Comparison of ENCODE assay signal across 8 cellular contexts in the genomic region with DNA sequence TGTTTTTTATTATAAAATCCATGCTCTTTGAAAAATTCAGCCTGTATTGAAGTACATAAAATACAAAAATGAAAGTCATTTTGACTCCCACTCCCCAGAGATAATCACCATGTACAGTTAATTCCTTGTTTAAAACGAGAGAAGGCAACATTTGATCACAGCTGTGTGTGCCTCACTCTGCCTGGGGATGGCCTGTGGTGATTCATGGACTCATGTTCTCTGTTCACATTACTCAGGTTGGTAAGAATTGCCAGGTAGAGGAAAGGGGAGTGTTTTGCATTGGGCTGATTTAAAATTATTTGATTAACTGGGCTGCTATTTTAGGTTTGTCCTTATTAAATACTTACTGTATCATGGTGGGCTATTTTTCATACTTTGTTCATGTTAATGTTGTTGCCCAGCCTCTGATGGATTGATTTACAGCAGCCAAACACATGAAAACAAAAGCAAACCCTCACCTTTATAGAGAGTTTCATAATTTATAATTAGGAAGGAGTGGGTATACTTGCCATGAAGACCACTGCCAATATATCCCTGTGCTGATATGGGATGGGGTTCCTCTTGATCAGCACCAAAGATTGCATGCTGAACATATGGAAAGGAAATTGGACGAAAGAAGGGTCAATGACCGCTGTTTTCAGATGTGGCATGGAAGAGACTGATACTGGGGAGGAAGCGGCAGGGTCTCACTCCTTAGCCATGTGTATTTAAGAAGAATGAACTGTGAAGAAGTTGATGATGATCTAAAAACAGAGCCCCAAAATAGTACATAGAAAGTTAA. TPM values are rescaled to one million over a fixed set of nuclear protein-coding genes. Genes with fewer than 3 reads are reported as not detected.
DNase-seq lines count a peak whose midpoint lies in the region; ATAC-seq and TF ChIP-seq lines count a peak whose summit lies in the region.

No MANE protein-coding gene starts in this region.

- H3K27ac Mint-ChIP-seq in activated naive CD4-positive, alpha-beta T cell treated with anti-CD3 and anti-CD28 coated beads, Interleukin-2, amount 10 ng/mL, durations not matched to agents 7 days and 5 days = peak overlapping the region; percentile 100
- H3K27ac Mint-ChIP-seq in memory B cell = peak overlapping the region; percentile 100

- ATAC-seq in memory B cell (ENCODE audit: low read depth) = no peak
- ATAC-seq in aorta (ENCODE audit: low FRiP score) = no peak

- peaks cover 4% of the 10 kb centered on the region for H3K27me3 Mint-ChIP-seq in activated naive CD4-positive, alpha-beta T cell treated with anti-CD3 and anti-CD28 coated beads, Interleukin-2, amount 10 ng/mL, durations not matched to agents 7 days and 5 days
- no peaks in the 10 kb centered on the region for H3K27me3 Mint-ChIP-seq in memory B cell

- intact Hi-C loops in A673 (cut with micrococcal nuclease; ENCODE audit: unreplicated experiment) (no loop called here), aorta (cut with DNase I) (loop anchor here (5.0 kb wide), 2 partner anchors 35 to 130 kb away; a partner anchor contains a TSS)

- 74% methylated on average over 4 of the region's 4 CpGs for WGBS in aorta, 2 donors

- peaks cover 35% of the 10 kb centered on the region for H3K36me3 Mint-ChIP-seq in activated naive CD4-positive, alpha-beta T cell treated with anti-CD3 and anti-CD28 coated beads, Interleukin-2, amount 10 ng/mL, durations not matched to agents 7 days and 5 days
- peaks cover 2% of the 10 kb centered on the region for H3K36me3 Mint-ChIP-seq in memory B cell

- DNase-seq in A673 (ENCODE audit: low spot score) = no peak
- no peak for DNase-seq in activated naive CD4-positive, alpha-beta T cell treated with anti-CD3 and anti-CD28 coated beads, Interleukin-2, amount 10 ng/mL, durations not matched to agents 7 days and 5 days
- no peak for DNase-seq in memory B cell (ENCODE audit: low spot score in 2 of 2)
- no peak for DNase-seq in effector CD4-positive, alpha-beta T cell
- DNase-seq in cerebellum (ENCODE audit: low spot score) = no peak
- DNase-seq in aorta = no peak
- no peak for DNase-seq in NOMO-1 treated with DMSO at 0.1 percent for 48 hours (lab: John Stamatoyannopoulos, UW; ENCODE audit: unreplicated experiment)

- H3K4me3 ChIP-seq in A673 (ENCODE audit: low read depth, low read length, poor library complexity, severe bottlenecking) = peak overlapping the region; percentile 13
- H3K4me3 ChIP-seq in HEK293 (ENCODE audit: low read depth, low read length) = no peak overlapping the region
- H3K4me3 ChIP-seq in aorta (ENCODE audit: low read length in 2 of 2) = no peak overlapping the region

- H3K4me3 Mint-ChIP-seq in activated naive CD4-positive, alpha-beta T cell treated with anti-CD3 and anti-CD28 coated beads, Interleukin-2, amount 10 ng/mL, durations not matched to agents 7 days and 5 days = peak overlapping the region; percentile 86
- H3K4me3 Mint-ChIP-seq in memory B cell = peak overlapping the region; percentile 64

- H3K9me3 Mint-ChIP-seq in activated naive CD4-positive, alpha-beta T cell treated with anti-CD3 and anti-CD28 coated beads, Interleukin-2, amount 10 ng/mL, durations not matched to agents 7 days and 5 days = no peaks in the 10 kb centered on the region
- no peaks in the 10 kb centered on the region for H3K9me3 Mint-ChIP-seq in memory B cell

- BruUV-seq in A673 (replicated peaks; lab: Mats Ljungman, UMichigan) = no TSS peak

- peaks cover 62% of the 10 kb centered on the region for H3K4me1 Mint-ChIP-seq in activated naive CD4-positive, alpha-beta T cell treated with anti-CD3 and anti-CD28 coated beads, Interleukin-2, amount 10 ng/mL, durations not matched to agents 7 days and 5 days
- peaks cover 54% of the 10 kb centered on the region for H3K4me1 Mint-ChIP-seq in memory B cell

- POLR2A ChIA-PET in A673 (lab: Charles Lee; ENCODE audit: low non-redundant PET) = interaction anchor here (0.6 kb wide), 1 partner anchor 110 kb away, joined by 3 read pairs; no protein-coding TSS in a partner anchor
- POLR2A ChIA-PET in HEK293 (lab: Yijun Ruan, JAX) = no interaction called here

- TF ChIP-seq CTCF in A673 (conservative IDR thresholded peaks at IDR 0.05; ENCODE audit: low read depth, low read length) (no peak), HEK293 (tag by site-specific recombination; IDR thresholded peaks at IDR 0.05) (no peak)

- CTCF ChIA-PET in A673 (lab: Charles Lee) = no interaction called here
- CTCF ChIA-PET in HEK293 (lab: Yijun Ruan, JAX) = interaction anchor here (0.6 to 1.0 kb wide), 3 partner anchors 13 to 78 kb away, joined by 3 to 4 read pairs (median 3); no protein-coding TSS in a partner anchor
- CTCF ChIA-PET in activated naive CD4-positive, alpha-beta T cell treated with anti-CD3 and anti-CD28 coated beads, Interleukin-2, amount 10 ng/mL, durations not matched to agents 7 days and 5 days (lab: Charles Lee) = interaction anchor here (0.8 kb wide), 1 partner anchor 21 kb away, joined by 3 read pairs; no protein-coding TSS in a partner anchor

- H3K9me3 ChIP-seq in A673 (ENCODE audit: low read depth, low read length, poor library complexity, severe bottlenecking) = no peaks in the 10 kb centered on the region
- H3K9me3 ChIP-seq in HEK293 (ENCODE audit: control insufficient read depth, insufficient read depth, low read depth, low read length) = no peaks in the 10 kb centered on the region
- H3K9me3 ChIP-seq in aorta (ENCODE audit: control insufficient read depth, low read length) = no peaks in the 10 kb centered on the region

- peaks cover 35% of the 10 kb centered on the region for H3K4me1 ChIP-seq in A673 (ENCODE audit: insufficient read depth, low read length, poor library complexity, severe bottlenecking)
- H3K4me1 ChIP-seq in HEK293 (ENCODE audit: control insufficient read depth, insufficient read depth, low read length) = peaks cover 10% of the 10 kb centered on the region
- H3K4me1 ChIP-seq in aorta (ENCODE audit: control insufficient read depth in 1 of 2, insufficient read depth in 2 of 2, low read length in 2 of 2) = peaks cover 2 to 4% of the 10 kb centered on the region in 2 donors

- H3K36me3 ChIP-seq in A673 (ENCODE audit: insufficient read depth, low read length, poor library complexity, severe bottlenecking) = no peaks in the 10 kb centered on the region
- H3K36me3 ChIP-seq in HEK293 (ENCODE audit: control insufficient read depth in 2 of 2, insufficient read depth in 1 of 2, low read length in 2 of 2) = no peaks in the 10 kb centered on the region
- H3K36me3 ChIP-seq in aorta (ENCODE audit: control insufficient read depth in 1 of 2, insufficient read depth in 2 of 2, low read length in 1 of 2) = no peaks in the 10 kb centered on the region

- H3K27me3 ChIP-seq in A673 (replicated peaks; ENCODE audit: insufficient read depth, low read depth, low read length, poor library complexity) = no peaks in the 10 kb centered on the region
- H3K27me3 ChIP-seq in aorta (ENCODE audit: control insufficient read depth in 1 of 2, insufficient read depth in 2 of 2, low read length in 1 of 2) = no peaks in the 10 kb centered on the region

- no peak overlapping the region for H3K27ac ChIP-seq in A673 (ENCODE audit: low read depth, low read length, poor library complexity, severe bottlenecking)
- no peak overlapping the region for H3K27ac ChIP-seq in HEK293 (ENCODE audit: extremely low read depth, low read depth, low read length)
- no peak overlapping the region for H3K27ac ChIP-seq in aorta (ENCODE audit: low read depth in 1 of 2, low read length in 2 of 2)

TF ChIP-seq in HEK293, 187 proteins besides CTCF, POLR2A, EP300 and RAD21:
- TF ChIP-seq SP7 (tag by site-specific recombination; IDR thresholded peaks at IDR 0.05) (0 out of 2 replicates have a peak, but pooled peaks have one; percentile 18), ZFP69B (tag by site-specific recombination; IDR thresholded peaks at IDR 0.05) (no peak)

RNA-seq across cellular contexts. Expression of a gene that starts 3.0 kb away (rescaled TPM):
- total RNA-seq in A673 (2021) (34.3 and 37.7 TPM in 2 replicates), cerebellum (44.0 TPM), aorta (10 to 100 TPM; 33.8 to 63.8 TPM)
- 10 to 100 TPM; 14.0 to 20.9 TPM for polyA plus RNA-seq in aorta

RNA-seq across cellular contexts. Expression of a gene that starts 3.9 kb away (rescaled TPM):
- total RNA-seq in A673 (2021) (11.3 and 13.5 TPM in 2 replicates), cerebellum (18.1 TPM), aorta (10 to 100 TPM; 17.2 to 25.4 TPM)
- polyA plus RNA-seq in aorta = 1 to 10 TPM in 1 of 2 donors, under 1 TPM in 1; 0.38 to 7.2 TPM

RNA-seq across cellular contexts. Expression of a gene that starts 33.0 kb away (rescaled TPM):
- total RNA-seq in A673 (2021) = 13.8 and 14.3 TPM in 2 replicates
- total RNA-seq in cerebellum = 6.5 TPM
- total RNA-seq in aorta = 10 to 100 TPM; 28.9 to 41.4 TPM
- polyA plus RNA-seq in aorta = 10 to 100 TPM in 1 of 2 donors, 1 to 10 TPM in 1; 6.6 to 17.0 TPM

RNA-seq across cellular contexts. Expression of a gene that starts 42.2 kb away (rescaled TPM):
- 0.34 and 0.61 TPM in 2 replicates for total RNA-seq in A673 (2021)
- 0.54 TPM for total RNA-seq in cerebellum
- 1 to 10 TPM in 1 of 2 donors, under 1 TPM in 1; 0.42 to 1.0 TPM for total RNA-seq in aorta
- polyA plus RNA-seq in aorta = 1 to 10 TPM; 1.4 to 1.9 TPM

RNA-seq across cellular contexts. Expression of a gene that starts 42.3 kb away (rescaled TPM):
- total RNA-seq in A673 (2021) = 2.2 and 2.6 TPM in 2 replicates
- 4.8 TPM for total RNA-seq in cerebellum
- total RNA-seq in aorta = 1 to 10 TPM; 2.8 to 2.9 TPM
- 1 to 10 TPM; 1.1 to 1.4 TPM for polyA plus RNA-seq in aorta
